In the genomic region with DNA sequence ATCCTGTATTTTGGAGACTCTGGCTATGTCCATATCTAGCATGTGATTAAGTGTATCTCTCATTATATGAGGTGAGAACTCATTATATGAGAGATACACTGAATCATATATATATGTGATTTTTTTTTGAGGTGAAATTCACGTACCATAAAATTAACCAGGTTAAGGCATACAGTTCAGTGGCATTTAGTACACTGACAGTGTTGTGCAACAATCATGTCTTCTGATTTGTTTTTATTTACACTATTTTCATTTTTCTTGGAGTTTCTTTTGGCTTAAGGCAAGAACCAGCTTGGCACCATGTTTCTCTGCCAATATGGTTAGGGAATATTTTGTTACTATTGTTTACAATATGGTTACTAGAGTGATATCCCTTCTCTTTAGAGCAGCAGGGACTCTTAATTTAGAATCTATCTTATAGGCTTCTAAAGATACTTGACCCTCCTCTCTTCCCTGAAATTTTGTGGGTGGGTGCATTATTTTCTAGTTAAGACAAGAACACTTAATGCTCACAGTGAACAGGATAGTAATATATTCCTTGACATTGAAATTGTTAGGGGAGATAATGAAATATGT, we compare ENCODE assay signal across 2 cellular contexts.
A peak's percentile ranks its signal among the peaks of the same experiment; 100 is the strongest.
TF ChIP-seq lines count a peak whose summit lies in the region.

No MANE protein-coding gene starts in this region.

TF ChIP-seq in IMR-90, 13 proteins besides CTCF, POLR2A, EP300 and RAD21:
- TF ChIP-seq CEBPB (IDR thresholded peaks at IDR 0.05; ENCODE audit: low read depth, low read length) = peak; percentile 52
- TF ChIP-seq, protein P1, sequence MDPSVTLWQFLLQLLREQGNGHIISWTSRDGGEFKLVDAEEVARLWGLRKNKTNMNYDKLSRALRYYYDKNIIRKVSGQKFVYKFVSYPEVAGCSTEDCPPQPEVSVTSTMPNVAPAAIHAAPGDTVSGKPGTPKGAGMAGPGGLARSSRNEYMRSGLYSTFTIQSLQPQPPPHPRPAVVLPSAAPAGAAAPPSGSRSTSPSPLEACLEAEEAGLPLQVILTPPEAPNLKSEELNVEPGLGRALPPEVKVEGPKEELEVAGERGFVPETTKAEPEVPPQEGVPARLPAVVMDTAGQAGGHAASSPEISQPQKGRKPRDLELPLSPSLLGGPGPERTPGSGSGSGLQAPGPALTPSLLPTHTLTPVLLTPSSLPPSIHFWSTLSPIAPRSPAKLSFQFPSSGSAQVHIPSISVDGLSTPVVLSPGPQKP (IDR thresholded peaks at IDR 0.05; ENCODE audit: borderline replicate concordance, low read depth, low read length) = no peak

TF ChIP-seq in K562, 482 proteins besides CTCF, POLR2A, EP300 and RAD21:
- TF ChIP-seq SMARCE1 (IDR thresholded peaks at IDR 0.05) (no peak), FOXA1 (IDR thresholded peaks at IDR 0.05; ENCODE audit: borderline replicate concordance) (no peak), THAP7 (CRISPR knock-in tag; IDR thresholded peaks at IDR 0.05) (no peak), MYNN (IDR thresholded peaks at IDR 0.05) (peak; percentile 98), MYNN (CRISPR knock-in tag; IDR thresholded peaks at IDR 0.05) (no peak), RBM25 (IDR thresholded peaks at IDR 0.05; ENCODE audit: low read depth, low read length, severe bottlenecking) (no peak), RFX1 (IDR thresholded peaks at IDR 0.05) (peak; percentile 41), ARID1B (IDR thresholded peaks at IDR 0.05) (peak; percentile 40; the same call in 1 of the 2 replicates), SFPQ (IDR thresholded peaks at IDR 0.05; ENCODE audit: low read depth, low read length) (no peak), CEBPG (CRISPR knock-in tag; IDR thresholded peaks at IDR 0.05) (no peak), CEBPG (tag; conservative IDR thresholded peaks at IDR 0.05 in 1 of 2, IDR thresholded peaks at IDR 0.05 in 1 of 2) (peak; percentile 44 to 86; a peak in 2 of 4 replicates), PBX2 (CRISPR knock-in tag; IDR thresholded peaks at IDR 0.05; ENCODE audit: low read depth) (no peak), PBX2 (tag; conservative IDR thresholded peaks at IDR 0.05; ENCODE audit: low read depth) (peak; percentile 12; the same call in 1 of the 2 replicates), TBL1XR1 (IDR thresholded peaks at IDR 0.05; ENCODE audit: low read length in 2 of 2) (no peak), CEBPB (tag; IDR thresholded peaks at IDR 0.05) (peak; percentile 89), CBFA2T3 (IDR thresholded peaks at IDR 0.05) (0 out of 2 replicates have a peak, but pooled peaks have one; percentile 30), ZNF354B (CRISPR knock-in tag; IDR thresholded peaks at IDR 0.05) (no peak), TRIM24 (IDR thresholded peaks at IDR 0.05) (no peak), CHD7 (IDR thresholded peaks at IDR 0.05; ENCODE audit: low read depth, low read length) (no peak)
- TF ChIP-seq, protein P2, sequence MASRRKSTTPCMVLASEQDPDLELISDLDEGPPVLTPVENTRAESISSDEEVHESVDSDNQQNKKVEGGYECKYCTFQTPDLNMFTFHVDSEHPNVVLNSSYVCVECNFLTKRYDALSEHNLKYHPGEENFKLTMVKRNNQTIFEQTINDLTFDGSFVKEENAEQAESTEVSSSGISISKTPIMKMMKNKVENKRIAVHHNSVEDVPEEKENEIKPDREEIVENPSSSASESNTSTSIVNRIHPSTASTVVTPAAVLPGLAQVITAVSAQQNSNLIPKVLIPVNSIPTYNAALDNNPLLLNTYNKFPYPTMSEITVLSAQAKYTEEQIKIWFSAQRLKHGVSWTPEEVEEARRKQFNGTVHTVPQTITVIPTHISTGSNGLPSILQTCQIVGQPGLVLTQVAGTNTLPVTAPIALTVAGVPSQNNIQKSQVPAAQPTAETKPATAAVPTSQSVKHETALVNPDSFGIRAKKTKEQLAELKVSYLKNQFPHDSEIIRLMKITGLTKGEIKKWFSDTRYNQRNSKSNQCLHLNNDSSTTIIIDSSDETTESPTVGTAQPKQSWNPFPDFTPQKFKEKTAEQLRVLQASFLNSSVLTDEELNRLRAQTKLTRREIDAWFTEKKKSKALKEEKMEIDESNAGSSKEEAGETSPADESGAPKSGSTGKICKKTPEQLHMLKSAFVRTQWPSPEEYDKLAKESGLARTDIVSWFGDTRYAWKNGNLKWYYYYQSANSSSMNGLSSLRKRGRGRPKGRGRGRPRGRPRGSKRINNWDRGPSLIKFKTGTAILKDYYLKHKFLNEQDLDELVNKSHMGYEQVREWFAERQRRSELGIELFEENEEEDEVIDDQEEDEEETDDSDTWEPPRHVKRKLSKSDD (conservative IDR thresholded peaks at IDR 0.05; ENCODE audit: low read length) = no peak
- TF ChIP-seq, protein P3, sequence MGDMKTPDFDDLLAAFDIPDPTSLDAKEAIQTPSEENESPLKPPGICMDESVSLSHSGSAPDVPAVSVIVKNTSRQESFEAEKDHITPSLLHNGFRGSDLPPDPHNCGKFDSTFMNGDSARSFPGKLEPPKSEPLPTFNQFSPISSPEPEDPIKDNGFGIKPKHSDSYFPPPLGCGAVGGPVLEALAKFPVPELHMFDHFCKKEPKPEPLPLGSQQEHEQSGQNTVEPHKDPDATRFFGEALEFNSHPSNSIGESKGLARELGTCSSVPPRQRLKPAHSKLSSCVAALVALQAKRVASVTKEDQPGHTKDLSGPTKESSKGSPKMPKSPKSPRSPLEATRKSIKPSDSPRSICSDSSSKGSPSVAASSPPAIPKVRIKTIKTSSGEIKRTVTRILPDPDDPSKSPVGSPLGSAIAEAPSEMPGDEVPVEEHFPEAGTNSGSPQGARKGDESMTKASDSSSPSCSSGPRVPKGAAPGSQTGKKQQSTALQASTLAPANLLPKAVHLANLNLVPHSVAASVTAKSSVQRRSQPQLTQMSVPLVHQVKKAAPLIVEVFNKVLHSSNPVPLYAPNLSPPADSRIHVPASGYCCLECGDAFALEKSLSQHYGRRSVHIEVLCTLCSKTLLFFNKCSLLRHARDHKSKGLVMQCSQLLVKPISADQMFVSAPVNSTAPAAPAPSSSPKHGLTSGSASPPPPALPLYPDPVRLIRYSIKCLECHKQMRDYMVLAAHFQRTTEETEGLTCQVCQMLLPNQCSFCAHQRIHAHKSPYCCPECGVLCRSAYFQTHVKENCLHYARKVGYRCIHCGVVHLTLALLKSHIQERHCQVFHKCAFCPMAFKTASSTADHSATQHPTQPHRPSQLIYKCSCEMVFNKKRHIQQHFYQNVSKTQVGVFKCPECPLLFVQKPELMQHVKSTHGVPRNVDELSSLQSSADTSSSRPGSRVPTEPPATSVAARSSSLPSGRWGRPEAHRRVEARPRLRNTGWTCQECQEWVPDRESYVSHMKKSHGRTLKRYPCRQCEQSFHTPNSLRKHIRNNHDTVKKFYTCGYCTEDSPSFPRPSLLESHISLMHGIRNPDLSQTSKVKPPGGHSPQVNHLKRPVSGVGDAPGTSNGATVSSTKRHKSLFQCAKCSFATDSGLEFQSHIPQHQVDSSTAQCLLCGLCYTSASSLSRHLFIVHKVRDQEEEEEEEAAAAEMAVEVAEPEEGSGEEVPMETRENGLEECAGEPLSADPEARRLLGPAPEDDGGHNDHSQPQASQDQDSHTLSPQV (IDR thresholded peaks at IDR 0.05) = peak; percentile 66; the same call in 1 of the 2 replicates
